ENCODE assay signal across 1 cellular context in genomic region chr10:50067546-50068351, GRCh38.
A peak's percentile ranks its signal among the peaks of the same experiment; 100 is the strongest.
TF ChIP-seq lines count a peak whose summit lies in the region.

Gene WASHC2A (plus strand): TSS chr10:50067954. CDS start chr10:50068006, 52 bp downstream.

TF ChIP-seq in HCT116, 20 proteins besides CTCF, POLR2A, EP300 and RAD21:
- TF ChIP-seq, protein P1, sequence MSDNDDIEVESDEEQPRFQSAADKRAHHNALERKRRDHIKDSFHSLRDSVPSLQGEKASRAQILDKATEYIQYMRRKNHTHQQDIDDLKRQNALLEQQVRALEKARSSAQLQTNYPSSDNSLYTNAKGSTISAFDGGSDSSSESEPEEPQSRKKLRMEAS (IDR thresholded peaks at IDR 0.05), result peak; percentile 78
- TF ChIP-seq POLR2AphosphoS5 (IDR thresholded peaks at IDR 0.05; ENCODE audit: low read depth, low read length) (peak; percentile 58), SP1 (IDR thresholded peaks at IDR 0.05; ENCODE audit: low read depth) (peak; percentile 48; the same call in 1 of the 2 replicates), JUND (IDR thresholded peaks at IDR 0.05) (peak; percentile 48; the same call in 1 of the 2 replicates), ELF1 (IDR thresholded peaks at IDR 0.05; ENCODE audit: borderline replicate concordance, low read depth) (peak; percentile 38), SIN3A (IDR thresholded peaks at IDR 0.05; ENCODE audit: low read depth) (peak; percentile 85)
